In the genomic region with DNA sequence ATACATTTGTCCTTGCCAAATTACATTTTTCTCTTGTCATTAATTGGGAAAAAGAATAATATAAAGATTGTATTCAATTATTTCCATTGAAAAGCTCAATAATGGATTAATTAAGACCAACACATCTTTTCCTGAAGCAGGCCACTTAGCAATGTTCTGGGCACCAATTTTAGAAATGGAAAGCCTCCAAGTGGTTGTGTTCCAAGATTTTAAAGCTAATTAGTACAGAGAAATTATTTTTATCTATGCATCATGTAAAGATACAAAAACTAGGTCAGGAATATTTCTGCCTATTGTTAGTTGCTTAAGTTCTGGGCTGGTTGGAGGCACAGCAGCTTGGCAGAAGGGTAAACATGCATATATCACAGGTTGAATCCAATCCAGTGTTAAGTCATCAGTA, we compare ENCODE assay signal across 32 cellular contexts.
"Had no signal": no experiment of that assay in that cellular context is flagged by ENCODE, and none has a peak within 500 bp of the region (broad histone marks: within the 10 kb centered on the region; RNA-seq: fewer than 3 reads in every experiment).

No MANE protein-coding gene starts in this region.

- H3K4me3 ChIP-seq: adrenal gland, body of pancreas, esophagus muscularis mucosa, gastroesophageal sphincter had no signal

- H3K27me3 Mint-ChIP-seq: activated B cell treated with CpG ODN at 0.5 μM for 24 hours; activated CD8-positive, alpha-beta T cell treated with anti-CD3 and anti-CD28 coated beads for 36 hours; activated naive CD4-positive, alpha-beta T cell treated with anti-CD3 and anti-CD28 coated beads, Interleukin-2, amount 50 U/mL, for 24 hours; activated naive CD8-positive, alpha-beta T cell treated with anti-CD3 and anti-CD28 coated beads for 36 hours; activated naive CD8-positive, alpha-beta T cell treated with anti-CD3 and anti-CD28 coated beads, Interleukin-2, amount 50 U/mL, for 24 hours; effector memory CD8-positive, alpha-beta T cell; T-helper 17 cell had no signal

- H3K4me1 Mint-ChIP-seq: activated B cell treated with CpG ODN at 0.5 μM for 24 hours; activated naive CD4-positive, alpha-beta T cell treated with anti-CD3 and anti-CD28 coated beads, Interleukin-2, amount 50 U/mL, for 24 hours; activated naive CD8-positive, alpha-beta T cell treated with anti-CD3 and anti-CD28 coated beads for 36 hours; activated naive CD8-positive, alpha-beta T cell treated with anti-CD3 and anti-CD28 coated beads, Interleukin-2, amount 50 U/mL, for 24 hours; T-helper 17 cell had no signal

- ATAC-seq: activated CD4-positive, CD25-positive, alpha-beta regulatory T cell treated with anti-CD3 and anti-CD28 coated beads, Interleukin-2, amount 50 U/mL, for 24 hours; activated CD8-positive, alpha-beta T cell treated with anti-CD3 and anti-CD28 coated beads for 36 hours; activated naive CD8-positive, alpha-beta T cell treated with anti-CD3 and anti-CD28 coated beads, Interleukin-2, amount 50 U/mL, for 24 hours; body of pancreas; effector memory CD8-positive, alpha-beta T cell; gastroesophageal sphincter; T-helper 17 cell had no signal

- H3K9me3 Mint-ChIP-seq: activated B cell treated with CpG ODN at 0.5 μM for 24 hours; activated CD8-positive, alpha-beta T cell treated with anti-CD3 and anti-CD28 coated beads for 36 hours; activated naive CD4-positive, alpha-beta T cell treated with anti-CD3 and anti-CD28 coated beads for 36 hours; activated naive CD4-positive, alpha-beta T cell treated with anti-CD3 and anti-CD28 coated beads, Interleukin-2, amount 50 U/mL, for 24 hours; activated naive CD8-positive, alpha-beta T cell treated with anti-CD3 and anti-CD28 coated beads for 36 hours; activated naive CD8-positive, alpha-beta T cell treated with anti-CD3 and anti-CD28 coated beads, Interleukin-2, amount 50 U/mL, for 24 hours; activated T-helper 2 cell treated with anti-CD3 and anti-CD28 coated beads, Interferon-gamma antibody, Interleukin-2, Interleukin-4, amounts not matched to agents 10 μg/mL and 5 μg/mL and 100 μg/mL, durations not matched to agents 14 hours and 24 hours and 36 hours; effector memory CD8-positive, alpha-beta T cell; T-helper 2 cell treated with Interferon-gamma antibody and Interleukin-4, amounts not matched to agents 5 μg/mL and 100 μg/mL, for 36 hours had no signal

- DNase-seq: activated B cell treated with CpG ODN at 0.5 μM for 24 hours; activated CD4-positive, alpha-beta T cell treated with anti-CD3 and anti-CD28 coated beads for 48 hours; activated CD4-positive, alpha-beta T cell treated with anti-CD3 and anti-CD28 coated beads, Interleukin-2, amount 50 U/mL, for 1 hour; activated CD4-positive, alpha-beta T cell treated with anti-CD3 and anti-CD28 coated beads, Interleukin-2, amount 50 U/mL, for 48 hours; activated CD8-positive, alpha-beta memory T cell treated with anti-CD3 and anti-CD28 coated beads for 24 hours; activated CD8-positive, alpha-beta T cell treated with anti-CD3 and anti-CD28 coated beads for 36 hours; activated effector memory CD4-positive, alpha-beta T cell treated with anti-CD3 and anti-CD28 coated beads, Interleukin-2, amount 50 U/mL, for 16 hours; activated naive CD4-positive, alpha-beta T cell treated with anti-CD3 and anti-CD28 coated beads for 36 hours; activated naive CD8-positive, alpha-beta T cell treated with anti-CD3 and anti-CD28 coated beads for 36 hours; activated naive CD8-positive, alpha-beta T cell treated with anti-CD3 and anti-CD28 coated beads, Interleukin-2, amount 50 U/mL, for 24 hours; activated T-cell treated with anti-CD3 and anti-CD28 coated beads, Interleukin-2, amount 50 U/mL, for 48 hours; adrenal gland; aorta; body of pancreas; central memory CD4-positive, alpha-beta T cell; cortex of kidney; dermis blood vessel endothelial cell; effector CD4-positive, alpha-beta T cell; effector memory CD8-positive, alpha-beta T cell; erythroblast; foreskin melanocyte; hippocampal formation; T-helper 17 cell; T1000; WERI-Rb-1 had no signal

- H3K27ac Mint-ChIP-seq: activated B cell treated with CpG ODN at 0.5 μM for 24 hours; activated CD8-positive, alpha-beta T cell treated with anti-CD3 and anti-CD28 coated beads for 36 hours; activated naive CD4-positive, alpha-beta T cell treated with anti-CD3 and anti-CD28 coated beads for 36 hours; activated naive CD8-positive, alpha-beta T cell treated with anti-CD3 and anti-CD28 coated beads for 36 hours; activated naive CD8-positive, alpha-beta T cell treated with anti-CD3 and anti-CD28 coated beads, Interleukin-2, amount 50 U/mL, for 24 hours; activated T-helper 1 cell treated with anti-CD3 and anti-CD28 coated beads, Interleukin-12 subunit alpha, Interleukin-12 subunit beta, Interleukin-2, Interleukin-4 antibody, amounts not matched to agents 30 ng/mL and 10 ng/mL and 1 ng/mL, durations not matched to agents 14 hours and 24 hours and 36 hours; activated T-helper 2 cell treated with anti-CD3 and anti-CD28 coated beads, Interferon-gamma antibody, Interleukin-2, Interleukin-4, amounts not matched to agents 10 μg/mL and 5 μg/mL and 100 μg/mL, durations not matched to agents 14 hours and 24 hours and 36 hours; effector memory CD8-positive, alpha-beta T cell; T-helper 17 cell; T-helper 2 cell treated with Interferon-gamma antibody and Interleukin-4, amounts not matched to agents 5 μg/mL and 100 μg/mL, for 36 hours had no signal

- H3K27ac ChIP-seq: adrenal gland, body of pancreas, esophagus muscularis mucosa, gastroesophageal sphincter, WERI-Rb-1 had no signal

- H3K9me3 ChIP-seq: adrenal gland, body of pancreas, gastroesophageal sphincter had no signal

- H3K36me3 ChIP-seq: adrenal gland, esophagus muscularis mucosa, gastroesophageal sphincter, WERI-Rb-1 had no signal

- H3K27me3 ChIP-seq: adrenal gland, body of pancreas, esophagus muscularis mucosa, gastroesophageal sphincter had no signal

- H3K4me3 Mint-ChIP-seq: activated B cell treated with CpG ODN at 0.5 μM for 24 hours; activated CD8-positive, alpha-beta T cell treated with anti-CD3 and anti-CD28 coated beads for 36 hours; activated naive CD4-positive, alpha-beta T cell treated with anti-CD3 and anti-CD28 coated beads for 36 hours; activated naive CD4-positive, alpha-beta T cell treated with anti-CD3 and anti-CD28 coated beads, Interleukin-2, amount 50 U/mL, for 24 hours; activated naive CD8-positive, alpha-beta T cell treated with anti-CD3 and anti-CD28 coated beads for 36 hours; activated naive CD8-positive, alpha-beta T cell treated with anti-CD3 and anti-CD28 coated beads, Interleukin-2, amount 50 U/mL, for 24 hours; activated T-helper 1 cell treated with anti-CD3 and anti-CD28 coated beads, Interleukin-12 subunit alpha, Interleukin-12 subunit beta, Interleukin-2, Interleukin-4 antibody, amounts not matched to agents 30 ng/mL and 10 ng/mL and 1 ng/mL, durations not matched to agents 14 hours and 24 hours and 36 hours; effector memory CD8-positive, alpha-beta T cell; T-helper 17 cell; T-helper 2 cell treated with Interferon-gamma antibody and Interleukin-4, amounts not matched to agents 5 μg/mL and 100 μg/mL, for 36 hours had no signal
